Comparison of ENCODE assay signal across 11 cellular contexts in genomic region chr7:150801242-150801945, GRCh38. TPM values are rescaled to one million over a fixed set of nuclear protein-coding genes. Genes with fewer than 3 reads are reported as not detected.
DNase-seq lines count a peak whose midpoint lies in the region; ATAC-seq, FAIRE-seq and TF ChIP-seq lines count a peak whose summit lies in the region.
"Had no signal": no experiment of that assay in that cellular context is flagged by ENCODE, and none has a peak within 500 bp of the region (broad histone marks: within the 10 kb centered on the region; RNA-seq: fewer than 3 reads in every experiment).

No MANE protein-coding gene starts in this region.

- H3K27ac Mint-ChIP-seq in activated naive CD8-positive, alpha-beta T cell treated with anti-CD3 and anti-CD28 coated beads, Interleukin-2, amount 10 ng/mL, durations not matched to agents 7 days and 5 days, result no peak overlapping the region
- no peak overlapping the region for H3K27ac Mint-ChIP-seq in chondrocyte (ENCODE audit: unreplicated experiment)

- TF ChIP-seq EP300 in sigmoid colon (IDR thresholded peaks at IDR 0.05), result no peak

- no peak for ATAC-seq in activated naive CD8-positive, alpha-beta T cell treated with anti-CD3 and anti-CD28 coated beads, Interleukin-2, amount 10 ng/mL, durations not matched to agents 7 days and 5 days (ENCODE audit: low read depth)
- ATAC-seq in HG03097 (IDR thresholded peaks at IDR 0.05; ENCODE audit: low FRiP score, unreplicated experiment), result no peak

- no peak for TF ChIP-seq POLR2A in sigmoid colon (IDR thresholded peaks at IDR 0.05)

- peaks cover 16 to 49% (median 22%) of the 10 kb centered on the region in 3 donors for H3K27me3 ChIP-seq in sigmoid colon

- TF ChIP-seq CTCF in GM13976 (IDR thresholded peaks at IDR 0.05; ENCODE audit: borderline replicate concordance, control extremely low read depth, extremely low read depth, insufficient read depth, missing control alignments) (no peak), sigmoid colon (IDR thresholded peaks at IDR 0.05) (no peak), chondrocyte (IDR thresholded peaks at IDR 0.05) (no peak)

- in situ Hi-C loops in GM13976 (cut with MboI; ENCODE audit: low sequenced_read_pairs, unreplicated experiment), result no loop called here

- no peaks in the 10 kb centered on the region for H3K36me3 Mint-ChIP-seq in activated naive CD8-positive, alpha-beta T cell treated with anti-CD3 and anti-CD28 coated beads, Interleukin-2, amount 10 ng/mL, durations not matched to agents 7 days and 5 days
- no peaks in the 10 kb centered on the region for H3K36me3 Mint-ChIP-seq in chondrocyte (ENCODE audit: low read depth)

- DNase-seq in GM13976 (ENCODE audit: low spot score) (peak; percentile 37), sigmoid colon (no peak), NCI-H2107 treated with DMSO at 0.1 percent for 48 hours (lab: John Stamatoyannopoulos, UW; ENCODE audit: unreplicated experiment) (no peak), RCC 7860 (ENCODE audit: low spot score) (no peak), chondrocyte (ENCODE audit: low spot score) (no peak)
- no peak for DNase-seq in activated naive CD8-positive, alpha-beta T cell treated with anti-CD3 and anti-CD28 coated beads, Interleukin-2, amount 10 ng/mL, durations not matched to agents 7 days and 5 days
- DNase-seq: GDM1, NCI-H2081 treated with DMSO at 0.1 percent for 48 hours had no signal

- H3K36me3 ChIP-seq in sigmoid colon, result peaks cover 0 to 10% (median 0%) of the 10 kb centered on the region in 4 donors

- intact Hi-C loops in sigmoid colon (cut with DNase I), result no loop called here

- peak overlapping the region; percentile 31 for H3K4me3 Mint-ChIP-seq in activated naive CD8-positive, alpha-beta T cell treated with anti-CD3 and anti-CD28 coated beads, Interleukin-2, amount 10 ng/mL, durations not matched to agents 7 days and 5 days
- H3K4me3 Mint-ChIP-seq in chondrocyte (ENCODE audit: unreplicated experiment), result no peak overlapping the region

- POLR2A ChIA-PET in activated naive CD8-positive, alpha-beta T cell treated with anti-CD3 and anti-CD28 coated beads, Interleukin-2, amount 10 ng/mL, durations not matched to agents 7 days and 5 days (lab: Charles Lee), result no interaction called here

- peak overlapping the region; percentile 56 to 74 (median 66) for H3K27ac ChIP-seq in sigmoid colon

- peaks cover 0 to 17% (median 15%) of the 10 kb centered on the region in 4 donors for H3K4me1 ChIP-seq in sigmoid colon

- peaks cover 3% of the 10 kb centered on the region for H3K4me1 Mint-ChIP-seq in activated naive CD8-positive, alpha-beta T cell treated with anti-CD3 and anti-CD28 coated beads, Interleukin-2, amount 10 ng/mL, durations not matched to agents 7 days and 5 days
- no peaks in the 10 kb centered on the region for H3K4me1 Mint-ChIP-seq in chondrocyte (ENCODE audit: low read depth)

- 30 to 37% methylated on average over 26 of the region's 26 CpGs for WGBS in sigmoid colon, 2 donors

- no peak for FAIRE-seq in RCC 7860 (lab: Jason Lieb, UNC)
- FAIRE-seq: TTC549 had no signal

- H3K9me3 Mint-ChIP-seq in activated naive CD8-positive, alpha-beta T cell treated with anti-CD3 and anti-CD28 coated beads, Interleukin-2, amount 10 ng/mL, durations not matched to agents 7 days and 5 days, result no peaks in the 10 kb centered on the region
- peaks cover 8% of the 10 kb centered on the region for H3K9me3 Mint-ChIP-seq in chondrocyte (ENCODE audit: low read depth)

- peak overlapping the region; percentile 38; the same call in 1 of the 2 replicates for H3K4me3 ChIP-seq in iPS-18c (ENCODE audit: insufficient read depth, low read depth, low read length)
- peak overlapping the region; percentile 41 to 59 (median 47) for H3K4me3 ChIP-seq in sigmoid colon

- H3K9me3 ChIP-seq in iPS-18c (ENCODE audit: control insufficient read depth, insufficient read depth, low read length) (peaks cover 3% of the 10 kb centered on the region), sigmoid colon (peaks cover 0 to 10% (median 8%) of the 10 kb centered on the region in 4 donors)

- peaks cover 62% of the 10 kb centered on the region for H3K27me3 Mint-ChIP-seq in activated naive CD8-positive, alpha-beta T cell treated with anti-CD3 and anti-CD28 coated beads, Interleukin-2, amount 10 ng/mL, durations not matched to agents 7 days and 5 days
- H3K27me3 Mint-ChIP-seq in chondrocyte (ENCODE audit: low read depth), result peaks cover 45% of the 10 kb centered on the region

RNA-seq across cellular contexts. Expression of gene TMEM176A, which starts 0.8 kb away (rescaled TPM):
- under 1 TPM in 1 of 2 experiments, not detected in 1; 0.54 TPM for total RNA-seq in activated naive CD8-positive, alpha-beta T cell treated with anti-CD3 and anti-CD28 coated beads, Interleukin-2, amount 10 ng/mL, durations not matched to agents 7 days and 5 days
- 10 to 100 TPM; 19.9 to 28.1 (median 24.1) TPM for total RNA-seq in sigmoid colon
- polyA plus RNA-seq in sigmoid colon, result 100 to 1,000 TPM; 126 to 150 (median 127) TPM
- total RNA-seq in chondrocyte, result not detected in 3 replicates

RNA-seq across cellular contexts. Expression of gene TMEM176B, which starts 1.2 kb away (rescaled TPM):
- under 1 TPM; 0.61 to 0.82 TPM for total RNA-seq in activated naive CD8-positive, alpha-beta T cell treated with anti-CD3 and anti-CD28 coated beads, Interleukin-2, amount 10 ng/mL, durations not matched to agents 7 days and 5 days
- total RNA-seq in sigmoid colon (10 to 100 TPM; 47.4 to 52.3 (median 48.3) TPM), chondrocyte (0.36 to 0.37 TPM in 2 of 3 replicates, not detected in the other)
- 100 to 1,000 TPM; 144 to 246 (median 151) TPM for polyA plus RNA-seq in sigmoid colon

RNA-seq across cellular contexts. Expression of gene AOC1, which starts 50.9 kb away (rescaled TPM):
- total RNA-seq in activated naive CD8-positive, alpha-beta T cell treated with anti-CD3 and anti-CD28 coated beads, Interleukin-2, amount 10 ng/mL, durations not matched to agents 7 days and 5 days, result not detected
- 1 to 10 TPM in 1 of 4 donors, not detected in 3; 1.4 TPM for total RNA-seq in sigmoid colon
- polyA plus RNA-seq in sigmoid colon, result 100 to 1,000 TPM in 1 of 3 donors, 10 to 100 TPM in 2; 30.6 to 155 (median 64.0) TPM
- not detected in 3 replicates for total RNA-seq in chondrocyte

Comparison
In these comparisons a context has a peak if more than half of its experiments do, and no peak if none do; other contexts are left out.
1. RNA of gene TMEM176A, which starts 0.8 kb away (total RNA-seq): 19.9 to 28.1 TPM in sigmoid colon; 0.54 TPM in activated naive CD8-positive, alpha-beta T cell treated with anti-CD3 and anti-CD28 coated beads, Interleukin-2, amount 10 ng/mL, durations not matched to agents 7 days and 5 days and not detected in chondrocyte; every median in the first group is over 10 times any median in the second.
2. RNA of gene TMEM176B, which starts 1.2 kb away (total RNA-seq): 47.4 to 52.3 TPM in sigmoid colon; 0.61 to 0.82 TPM in activated naive CD8-positive, alpha-beta T cell treated with anti-CD3 and anti-CD28 coated beads, Interleukin-2, amount 10 ng/mL, durations not matched to agents 7 days and 5 days and 0.36 to 0.37 TPM in chondrocyte; every median in the first group is over 10 times any median in the second.